21 cellular contexts compared by ENCODE assay signal in genomic region chr7:74399006-74399405, GRCh38.
"Had no signal": no experiment of that assay in that cellular context is flagged by ENCODE, and none has a peak within 500 bp of the region (broad histone marks: within the 10 kb centered on the region; RNA-seq: fewer than 3 reads in every experiment).

No MANE protein-coding gene starts in this region.

- DNase-seq: central memory CD4-positive, alpha-beta T cell; effector memory CD8-positive, alpha-beta T cell; erythroblast; foreskin keratinocyte; head of caudate nucleus; mammary epithelial cell; midbrain; ovary; right cardiac atrium; stimulated activated CD4-positive, alpha-beta T cell treated with anti-CD3 and anti-CD28 coated beads, Interleukin-4, amount 100 ng/mL, for 1 hour; stimulated activated CD8-positive, alpha-beta memory T cell treated with anti-CD3 and anti-CD28 coated beads, Interleukin-4, amount 100 ng/mL, for 48 hours; stimulated activated naive CD8-positive, alpha-beta T cell treated with anti-CD3 and anti-CD28 coated beads, Interleukin-15, Interleukin-2, amounts not matched to agents 100 U/mL and 50 U/mL, for 24 hours; upper lobe of left lung; uterus had no signal

- H3K27ac ChIP-seq: foreskin keratinocyte, hepatocyte, ovary, tibial artery, upper lobe of left lung, uterus had no signal

- H3K4me1 ChIP-seq: foreskin keratinocyte, uterus had no signal

- H3K36me3 Mint-ChIP-seq: stimulated activated effector memory CD8-positive, alpha-beta T cell treated with anti-CD3 and anti-CD28 coated beads, Interleukin-12 subunit alpha, Interleukin-12 subunit beta, amount 100 ng/mL, for 72 hours had no signal

- H3K4me3 Mint-ChIP-seq: dendritic cell treated with granulocyte-macrophage colony-stimulating factor and Interleukin-4, amounts not matched to agents 40 ng/mL and 50 ng/mL, for 4 days; effector memory CD8-positive, alpha-beta T cell; nephron; stimulated activated effector memory CD8-positive, alpha-beta T cell treated with anti-CD3 and anti-CD28 coated beads, Interleukin-12 subunit alpha, Interleukin-12 subunit beta, amount 100 ng/mL, for 72 hours had no signal

- H3K4me1 Mint-ChIP-seq: nephron had no signal

- H3K36me3 ChIP-seq: ovary, uterus had no signal

- H3K27me3 ChIP-seq: foreskin keratinocyte, hepatocyte, ovary, tibial artery, upper lobe of left lung, uterus had no signal

- H3K27ac Mint-ChIP-seq: dendritic cell treated with granulocyte-macrophage colony-stimulating factor and Interleukin-4, amounts not matched to agents 40 ng/mL and 50 ng/mL, for 4 days; effector memory CD8-positive, alpha-beta T cell; nephron; progenitor cell of endocrine pancreas; stimulated activated effector memory CD8-positive, alpha-beta T cell treated with anti-CD3 and anti-CD28 coated beads, Interleukin-12 subunit alpha, Interleukin-12 subunit beta, amount 100 ng/mL, for 72 hours had no signal

- H3K9me3 ChIP-seq: ovary, tibial artery, upper lobe of left lung, uterus had no signal

- H3K27me3 Mint-ChIP-seq: dendritic cell treated with granulocyte-macrophage colony-stimulating factor and Interleukin-4, amounts not matched to agents 40 ng/mL and 50 ng/mL, for 4 days; effector memory CD8-positive, alpha-beta T cell; progenitor cell of endocrine pancreas had no signal

- H3K4me3 ChIP-seq: hepatocyte, ovary, smooth muscle cell, tibial artery, upper lobe of left lung, uterus had no signal

- H3K9me3 Mint-ChIP-seq: dendritic cell treated with granulocyte-macrophage colony-stimulating factor and Interleukin-4, amounts not matched to agents 40 ng/mL and 50 ng/mL, for 4 days; effector memory CD8-positive, alpha-beta T cell; nephron; stimulated activated effector memory CD8-positive, alpha-beta T cell treated with anti-CD3 and anti-CD28 coated beads, Interleukin-12 subunit alpha, Interleukin-12 subunit beta, amount 100 ng/mL, for 72 hours had no signal
